ENCODE assay signal across 23 cellular contexts in genomic region chr2:3526871-3527270, GRCh38. TPM values are rescaled to one million over a fixed set of nuclear protein-coding genes. Genes with fewer than 3 reads are reported as not detected.
A peak's percentile ranks its signal among the peaks of the same experiment; 100 is the strongest.
DNase-seq lines count a peak whose midpoint lies in the region; ATAC-seq and TF ChIP-seq lines count a peak whose summit lies in the region.
"Had no signal": no experiment of that assay in that cellular context is flagged by ENCODE, and none has a peak within 500 bp of the region (broad histone marks: within the 10 kb centered on the region; RNA-seq: fewer than 3 reads in every experiment).

No MANE protein-coding gene starts in this region.

- H2BK120ac ChIP-seq in neuronal stem cell (ENCODE audit: low read depth, low read length): no peak overlapping the region

- peaks cover 0 to 9% of the 10 kb centered on the region in 2 donors for H3K9me3 ChIP-seq in neuronal stem cell (replicated peaks in 1 of 2; ENCODE audit: control insufficient read depth in 2 of 2, insufficient read depth in 1 of 2, low read depth in 1 of 2, low read length in 2 of 2)
- H3K9me3 ChIP-seq: BE2C, HAP-1 had no signal

- no peak overlapping the region for H3K23ac ChIP-seq in neuronal stem cell (ENCODE audit: low read depth, low read length, poor library complexity)

- POLR2A ChIA-PET in WTC11 (lab: Charles Lee): no interaction called here

- no CpG with 5 or more reads among the region's 22 CpGs for WGBS in neuronal stem cell (ENCODE audit: extremely low coverage in 2 of 2, insufficient read length in 2 of 2, insufficient replicate concordance in 1 of 2), 2 donors

- H3K36me3 Mint-ChIP-seq in GM23338 (ENCODE audit: low read depth): no peaks in the 10 kb centered on the region
- H3K36me3 Mint-ChIP-seq in WTC11: no peaks in the 10 kb centered on the region
- H3K36me3 Mint-ChIP-seq in activated naive CD4-positive, alpha-beta T cell treated with anti-CD3 and anti-CD28 coated beads for 36 hours (ENCODE audit: low read depth): no peaks in the 10 kb centered on the region
- H3K36me3 Mint-ChIP-seq: CD4-positive, CD25-positive, alpha-beta regulatory T cell; CD8-positive, alpha-beta memory T cell had no signal

- H4K91ac ChIP-seq in neuronal stem cell (ENCODE audit: low read depth, low read length, poor library complexity): no peak overlapping the region

- CTCF ChIA-PET in WTC11 (lab: Charles Lee): no interaction called here
- CTCF ChIA-PET in activated naive CD4-positive, alpha-beta T cell treated with anti-CD3 and anti-CD28 coated beads for 36 hours (lab: Charles Lee): no interaction called here

- no peak overlapping the region for H2AK5ac ChIP-seq in neuronal stem cell (ENCODE audit: low read depth, low read length)

- H2BK15ac ChIP-seq in neuronal stem cell (ENCODE audit: low read length): no peak overlapping the region

- DNase-seq in GM23338 (ENCODE audit: low spot score): no peak
- DNase-seq in H7: peak; percentile 47
- no peak for DNase-seq in WTC11 (ENCODE audit: low spot score)
- no peak for DNase-seq in neuronal stem cell (ENCODE audit: low spot score)
- no peak for DNase-seq in HCEC 1CT
- DNase-seq in NCI-H446 (lab: John Stamatoyannopoulos, UW): no peak
- no peak for DNase-seq in medulla oblongata (ENCODE audit: extremely low spot score)
- DNase-seq in activated naive CD4-positive, alpha-beta T cell treated with anti-CD3 and anti-CD28 coated beads for 36 hours: no peak
- DNase-seq: ACHN; BE2C; C1 segment of cervical spinal cord; CD4-positive, CD25-positive, alpha-beta regulatory T cell; CD8-positive, alpha-beta memory T cell; COR-L47; DMS 273 treated with DMSO at 0.1 percent for 48 hours; DMS53; EL; GM23248; HFFc6; KG1 had no signal

- no peak overlapping the region for H4K8ac ChIP-seq in neuronal stem cell (ENCODE audit: low read depth, low read length)

- H3K4me3 Mint-ChIP-seq in GM23338: no peak overlapping the region
- H3K4me3 Mint-ChIP-seq in WTC11: no peak overlapping the region
- no peak overlapping the region for H3K4me3 Mint-ChIP-seq in activated naive CD4-positive, alpha-beta T cell treated with anti-CD3 and anti-CD28 coated beads for 36 hours
- H3K4me3 Mint-ChIP-seq: CD4-positive, CD25-positive, alpha-beta regulatory T cell; CD8-positive, alpha-beta memory T cell; HFFc6 had no signal

- H3K27me3 ChIP-seq in GM23338 (ENCODE audit: insufficient read depth) (no peaks in the 10 kb centered on the region), H7 (ENCODE audit: control insufficient read depth, insufficient read depth, low read length) (no peaks in the 10 kb centered on the region; the same call in 1 of the 2 replicates), neuronal stem cell (ENCODE audit: control insufficient read depth in 3 of 3, insufficient read depth in 3 of 3, low read depth in 1 of 3, low read length in 3 of 3) (peaks cover 0 to 9% (median 0%) of the 10 kb centered on the region in 3 experiments)
- H3K27me3 ChIP-seq: BE2C had no signal

- H3K27ac Mint-ChIP-seq in GM23338: peak overlapping the region; percentile 44; the same call in 1 of the 2 replicates
- H3K27ac Mint-ChIP-seq in WTC11: no peak overlapping the region
- H3K27ac Mint-ChIP-seq in activated naive CD4-positive, alpha-beta T cell treated with anti-CD3 and anti-CD28 coated beads for 36 hours: no peak overlapping the region
- H3K27ac Mint-ChIP-seq: CD8-positive, alpha-beta memory T cell; HFFc6 had no signal

- no peaks in the 10 kb centered on the region; the same call in 2 of the 3 replicates for H3K9me3 Mint-ChIP-seq in GM23338
- peaks cover 7% of the 10 kb centered on the region for H3K9me3 Mint-ChIP-seq in WTC11
- no peaks in the 10 kb centered on the region for H3K9me3 Mint-ChIP-seq in activated naive CD4-positive, alpha-beta T cell treated with anti-CD3 and anti-CD28 coated beads for 36 hours
- H3K9me3 Mint-ChIP-seq: CD4-positive, CD25-positive, alpha-beta regulatory T cell; CD8-positive, alpha-beta memory T cell; HFFc6 had no signal

- no peak overlapping the region for H2AFZ ChIP-seq in GM23338
- H2AFZ ChIP-seq in neuronal stem cell (ENCODE audit: low read length): no peak overlapping the region
- H2AFZ ChIP-seq: GM23248 had no signal

- peaks cover 4% of the 10 kb centered on the region for H3K79me1 ChIP-seq in neuronal stem cell (ENCODE audit: low read depth, low read length)

- peak overlapping the region; percentile 86 for H3K14ac ChIP-seq in neuronal stem cell (ENCODE audit: low read length)

- H3K18ac ChIP-seq in neuronal stem cell (ENCODE audit: low read length): peak overlapping the region; percentile 32

- H3K9me2 ChIP-seq in GM23338 (ENCODE audit: insufficient read depth): no peaks in the 10 kb centered on the region

- ATAC-seq in GM23338 (peak; percentile 34), WTC11 (peak; percentile 39; the same call in 1 of the 2 replicates)
- ATAC-seq: GM12878, HepG2 had no signal

- H3K27ac ChIP-seq in GM23338 (ENCODE audit: low read depth) (no peak overlapping the region), neuronal stem cell (replicated peaks; ENCODE audit: low read length) (no peak overlapping the region)
- H3K27ac ChIP-seq: GM23248 had no signal

- peaks cover 10% of the 10 kb centered on the region; the same call in 1 of the 2 replicates for H3F3A ChIP-seq in GM23338 (replicated peaks; ENCODE audit: low read depth)

- intact Hi-C loops in activated naive CD4-positive, alpha-beta T cell treated with anti-CD3 and anti-CD28 coated beads for 36 hours (cut with micrococcal nuclease): no loop called here

- H3K4me2 ChIP-seq in GM23338: no peak overlapping the region
- H3K4me2 ChIP-seq in neuronal stem cell (ENCODE audit: insufficient read depth, low read length, poor library complexity, severe bottlenecking): no peak overlapping the region

- H2BK12ac ChIP-seq in neuronal stem cell (ENCODE audit: low read length): no peak overlapping the region

- H3K36me3 ChIP-seq in GM23338 (ENCODE audit: insufficient read depth) (no peaks in the 10 kb centered on the region), H7 (replicated peaks; ENCODE audit: control insufficient read depth, insufficient read depth, low read length) (no peaks in the 10 kb centered on the region), neuronal stem cell (replicated peaks in 1 of 2; ENCODE audit: control insufficient read depth in 2 of 2, insufficient read depth in 2 of 2, low read length in 2 of 2) (peaks cover 0 to 8% of the 10 kb centered on the region in 2 donors)
- H3K36me3 ChIP-seq: BE2C, HAP-1 had no signal

- H3K79me2 ChIP-seq in GM23338 (replicated peaks; ENCODE audit: insufficient read depth): no peaks in the 10 kb centered on the region

- H3K4me1 Mint-ChIP-seq in GM23338 (no peaks in the 10 kb centered on the region), WTC11 (no peaks in the 10 kb centered on the region)
- H3K4me1 Mint-ChIP-seq in activated naive CD4-positive, alpha-beta T cell treated with anti-CD3 and anti-CD28 coated beads for 36 hours (ENCODE audit: low read depth): peaks cover under 1% of the 10 kb centered on the region

- no peak overlapping the region for H3K9ac ChIP-seq in neuronal stem cell (ENCODE audit: low read depth, low read length, poor library complexity)
- H3K9ac ChIP-seq: GM23248 had no signal

- no peak overlapping the region for H2BK5ac ChIP-seq in neuronal stem cell (ENCODE audit: low read length)

- H3K4me1 ChIP-seq in GM23338 (ENCODE audit: insufficient read depth): no peaks in the 10 kb centered on the region
- H3K4me1 ChIP-seq in neuronal stem cell (ENCODE audit: control insufficient read depth in 2 of 2, insufficient read depth in 1 of 2, low read depth in 1 of 2, low read length in 2 of 2): peaks cover 0 to 8% of the 10 kb centered on the region in 2 donors
- H3K4me1 ChIP-seq: HAP-1 had no signal

- H4K20me1 ChIP-seq in GM23338 (replicated peaks; ENCODE audit: insufficient read depth): no peaks in the 10 kb centered on the region

- H3K4me3 ChIP-seq in GM23338 (no peak overlapping the region), H7 (ENCODE audit: insufficient read depth, low read depth, low read length) (no peak overlapping the region), neuronal stem cell (ENCODE audit: low read length in 2 of 2) (peak overlapping the region in 1 of 2 donors; percentile 69)
- H3K4me3 ChIP-seq: GM12878, GM23248, HAP-1 had no signal

- no peak overlapping the region for H3K4ac ChIP-seq in neuronal stem cell (ENCODE audit: low read length)

- TF ChIP-seq CTCF in GM23338 (conservative IDR thresholded peaks at IDR 0.05; ENCODE audit: low read depth in 2 of 2) (no peak), WTC11 (IDR thresholded peaks at IDR 0.05) (no peak)

- H3K27me3 Mint-ChIP-seq in GM23338 (ENCODE audit: insufficient read depth, low read depth, poor library complexity) (no peaks in the 10 kb centered on the region), WTC11 (ENCODE audit: low read depth) (peaks cover 5% of the 10 kb centered on the region; the same call in 1 of the 2 replicates)
- H3K27me3 Mint-ChIP-seq in activated naive CD4-positive, alpha-beta T cell treated with anti-CD3 and anti-CD28 coated beads for 36 hours (ENCODE audit: low read depth): no peaks in the 10 kb centered on the region
- H3K27me3 Mint-ChIP-seq: CD4-positive, CD25-positive, alpha-beta regulatory T cell had no signal

TF ChIP-seq in WTC11, 78 proteins besides CTCF, POLR2A, EP300 and RAD21 (continues in another document):
- TF ChIP-seq ZNF121 (CRISPR knock-in tag; IDR thresholded peaks at IDR 0.05) (no peak), ETV6 (CRISPR knock-in tag; IDR thresholded peaks at IDR 0.05) (no peak)

RNA-seq across cellular contexts. Expression of gene ADI1, which starts 7.5 kb away (rescaled TPM):
- total RNA-seq in GM23338 (2014; rRNA removed; shearing (Covaris generic)): 16.3 and 17.3 TPM in 2 replicates
- polyA plus RNA-seq in GM23338 (2016; fragmentation: Nextera tagmentation; extraction: Ambion mirVana): 31.9 and 34.1 TPM in 2 replicates
- 19.8 and 21.0 TPM in 2 replicates for total RNA-seq in H7 (2014; rRNA removed; shearing (Covaris generic))
- total RNA-seq in WTC11 (2021): 20.1 to 21.4 TPM (median 20.1 TPM) in 3 replicates
- 23.7 TPM for polyA plus RNA-seq in neuronal stem cell (2013, experiment 1 of 2)
- polyA plus RNA-seq in neuronal stem cell (2013, experiment 2 of 2): 23.8 TPM
- total RNA-seq in activated naive CD4-positive, alpha-beta T cell treated with anti-CD3 and anti-CD28 coated beads for 36 hours: 10 to 100 TPM; 45.6 to 49.8 TPM

RNA-seq across cellular contexts. Expression of gene RNASEH1, which starts 31.3 kb away (rescaled TPM):
- 33.2 and 42.0 TPM in 2 replicates for total RNA-seq in GM23338 (2014; rRNA removed; shearing (Covaris generic))
- 35.5 and 40.7 TPM in 2 replicates for polyA plus RNA-seq in GM23338 (2016; fragmentation: Nextera tagmentation; extraction: Ambion mirVana)
- 40.4 and 42.8 TPM in 2 replicates for total RNA-seq in H7 (2014; rRNA removed; shearing (Covaris generic))
- 34.0 to 44.4 TPM (median 38.7 TPM) in 3 replicates for total RNA-seq in WTC11 (2021)
- 19.0 TPM for polyA plus RNA-seq in neuronal stem cell (2013, experiment 1 of 2)
- 19.4 TPM for polyA plus RNA-seq in neuronal stem cell (2013, experiment 2 of 2)
- 10 to 100 TPM; 23.0 to 24.0 TPM for total RNA-seq in activated naive CD4-positive, alpha-beta T cell treated with anti-CD3 and anti-CD28 coated beads for 36 hours

RNA-seq across cellular contexts. Expression of gene RPS7, which starts 48.2 kb away (rescaled TPM):
- 2,575 and 2,742 TPM in 2 replicates for total RNA-seq in GM23338 (2014; rRNA removed; shearing (Covaris generic))
- polyA plus RNA-seq in GM23338 (2016; fragmentation: Nextera tagmentation; extraction: Ambion mirVana): 2,161 and 2,244 TPM in 2 replicates
- total RNA-seq in H7 (2014; rRNA removed; shearing (Covaris generic)): 2,082 and 2,647 TPM in 2 replicates
- 1,629 to 1,800 TPM (median 1,725 TPM) in 3 replicates for total RNA-seq in WTC11 (2021)
- 4,775 TPM for polyA plus RNA-seq in neuronal stem cell (2013, experiment 1 of 2)
- 4,899 TPM for polyA plus RNA-seq in neuronal stem cell (2013, experiment 2 of 2)
- total RNA-seq in activated naive CD4-positive, alpha-beta T cell treated with anti-CD3 and anti-CD28 coated beads for 36 hours: 1,000 to 10,000 TPM; 1,982 to 2,051 TPM
